In the genomic region with DNA sequence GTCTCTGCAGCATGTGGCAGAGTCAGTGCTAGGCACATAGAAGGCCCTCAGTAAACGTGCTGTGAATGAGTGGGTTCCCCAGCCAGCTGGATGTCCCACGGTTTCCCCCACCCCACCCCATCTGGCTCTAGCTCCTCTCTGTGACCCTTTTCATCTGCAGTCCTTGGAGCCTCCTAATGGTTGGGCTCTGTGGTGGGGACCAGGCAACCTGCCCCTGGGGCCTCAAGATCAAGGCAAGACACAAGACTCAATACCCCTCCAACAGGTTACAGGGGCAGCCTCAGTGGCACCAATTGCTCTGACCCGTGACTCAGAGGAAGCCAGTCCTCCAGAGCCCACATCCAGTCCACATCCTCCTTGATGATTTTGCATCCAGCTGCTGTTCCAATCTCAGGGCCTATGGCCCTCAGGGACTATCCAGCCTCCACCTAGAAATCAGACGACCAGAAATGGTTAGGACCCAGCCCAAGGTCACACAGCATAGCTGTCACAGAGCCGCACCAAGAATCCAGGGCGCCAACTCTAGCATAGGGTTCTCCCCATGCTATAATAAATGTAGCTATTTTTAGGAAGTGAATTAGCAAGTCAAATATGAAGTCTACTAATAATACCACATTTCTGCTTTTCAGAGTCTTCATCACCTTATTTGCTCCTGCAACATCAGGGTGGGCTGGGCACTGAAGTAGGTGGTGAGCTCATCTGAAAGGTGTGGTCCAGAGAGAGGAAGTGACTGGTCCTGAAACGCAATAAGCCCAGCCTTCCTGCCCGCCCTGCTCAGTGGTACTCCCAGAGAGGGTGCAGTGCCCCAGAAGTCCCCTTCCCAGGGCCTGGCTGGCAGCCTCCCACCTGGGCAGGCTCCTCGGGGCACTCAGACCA, we compare ENCODE assay signal across 8 cellular contexts. TPM values are rescaled to one million over a fixed set of nuclear protein-coding genes. Genes with fewer than 3 reads are reported as not detected.
DNase-seq lines count a peak whose midpoint lies in the region; ATAC-seq lines count a peak whose summit lies in the region.

No MANE protein-coding gene starts in this region.

- no peak overlapping the region for H3K4me3 ChIP-seq in CD4-positive, CD25-positive, alpha-beta regulatory T cell (ENCODE audit: low read depth, low read length)

- no peaks in the 10 kb centered on the region for H3K36me3 Mint-ChIP-seq in CD4-positive, CD25-positive, alpha-beta regulatory T cell

- DNase-seq in CD4-positive, CD25-positive, alpha-beta regulatory T cell: peak; percentile 24 to 87 (median 44)
- DNase-seq in SKM-1 (lab: John Stamatoyannopoulos, UW; ENCODE audit: unreplicated experiment): peak; percentile 66
- peak; percentile 97 for DNase-seq in epithelial cell of prostate (ENCODE audit: low read depth, low spot score)
- DNase-seq in stimulated activated CD8-positive, alpha-beta memory T cell treated with anti-CD3 and anti-CD28 coated beads, Interleukin-7, amount 100 ng/mL, for 4 hours (ENCODE audit: low read depth in 2 of 2): peak; percentile 63
- no peak for DNase-seq in DMS 273 treated with DMSO at 0.1 percent for 48 hours (lab: John Stamatoyannopoulos, UW)
- DNase-seq in NCI-H146 (lab: John Stamatoyannopoulos, UW): no peak

- peak; percentile 75 to 81 for ATAC-seq in CD4-positive, CD25-positive, alpha-beta regulatory T cell (ENCODE audit: low read depth in 2 of 2)
- ATAC-seq in GM19043 (IDR thresholded peaks at IDR 0.05; ENCODE audit: low read depth, unreplicated experiment) (peak; percentile 65), HG03097 (IDR thresholded peaks at IDR 0.05; ENCODE audit: low FRiP score, unreplicated experiment) (peak; percentile 48)

- peaks cover 37% of the 10 kb centered on the region for H3K4me1 ChIP-seq in CD4-positive, CD25-positive, alpha-beta regulatory T cell (ENCODE audit: control insufficient read depth, insufficient read depth, low read length, poor library complexity, severe bottlenecking)

- peak overlapping the region; percentile 71 to 93 (median 88) for H3K27ac Mint-ChIP-seq in CD4-positive, CD25-positive, alpha-beta regulatory T cell

- peaks cover 5 to 35% (median 17%) of the 10 kb centered on the region in 4 donors for H3K4me1 Mint-ChIP-seq in CD4-positive, CD25-positive, alpha-beta regulatory T cell

- no peaks in the 10 kb centered on the region for H3K27me3 ChIP-seq in CD4-positive, CD25-positive, alpha-beta regulatory T cell (ENCODE audit: control insufficient read depth, insufficient read depth, low read length)

- peak overlapping the region in 2 of 4 donors; percentile 43 to 67 for H3K4me3 Mint-ChIP-seq in CD4-positive, CD25-positive, alpha-beta regulatory T cell

- peak overlapping the region; percentile 68 for H3K27ac ChIP-seq in CD4-positive, CD25-positive, alpha-beta regulatory T cell (ENCODE audit: insufficient read depth, low read length, poor library complexity, severe bottlenecking)
- H3K27ac ChIP-seq in epithelial cell of prostate: peak overlapping the region; percentile 100

- H3K9me3 Mint-ChIP-seq in CD4-positive, CD25-positive, alpha-beta regulatory T cell: no peaks in the 10 kb centered on the region

- no peaks in the 10 kb centered on the region for H3K36me3 ChIP-seq in CD4-positive, CD25-positive, alpha-beta regulatory T cell (ENCODE audit: control insufficient read depth, insufficient read depth, low read length)

- H3K9me3 ChIP-seq in CD4-positive, CD25-positive, alpha-beta regulatory T cell (ENCODE audit: control insufficient read depth in 2 of 2, low read length in 2 of 2): no peaks in the 10 kb centered on the region

- H3K27me3 Mint-ChIP-seq in CD4-positive, CD25-positive, alpha-beta regulatory T cell: no peaks in the 10 kb centered on the region

RNA-seq across cellular contexts. Expression of a gene that starts 17.4 kb away (rescaled TPM):
- total RNA-seq in CD4-positive, CD25-positive, alpha-beta regulatory T cell: not detected
- not detected for polyA plus RNA-seq in CD4-positive, CD25-positive, alpha-beta regulatory T cell

RNA-seq across cellular contexts. Expression of a gene that starts 49.0 kb away (rescaled TPM):
- 5.0 TPM for total RNA-seq in CD4-positive, CD25-positive, alpha-beta regulatory T cell
- polyA plus RNA-seq in CD4-positive, CD25-positive, alpha-beta regulatory T cell: under 1 TPM in 3 of 4 donors, not detected in 1; 0.09 to 0.39 (median 0.11) TPM

Comparison
In these comparisons a context has a peak if more than half of its experiments do, and no peak if none do; other contexts are left out.
1. DNase-seq: peak in CD4-positive, CD25-positive, alpha-beta regulatory T cell (3 of 3), SKM-1 (single experiment), epithelial cell of prostate (single experiment) and stimulated activated CD8-positive, alpha-beta memory T cell treated with anti-CD3 and anti-CD28 coated beads, Interleukin-7, amount 100 ng/mL, for 4 hours (2 of 2); none in DMS 273 treated with DMSO at 0.1 percent for 48 hours (single experiment) and NCI-H146 (single experiment).
2. Peak in every context shown above with its lines, with median percentiles within 50 percentile points of each other: ATAC-seq.